23 cellular contexts compared by ENCODE assay signal in the genomic region with DNA sequence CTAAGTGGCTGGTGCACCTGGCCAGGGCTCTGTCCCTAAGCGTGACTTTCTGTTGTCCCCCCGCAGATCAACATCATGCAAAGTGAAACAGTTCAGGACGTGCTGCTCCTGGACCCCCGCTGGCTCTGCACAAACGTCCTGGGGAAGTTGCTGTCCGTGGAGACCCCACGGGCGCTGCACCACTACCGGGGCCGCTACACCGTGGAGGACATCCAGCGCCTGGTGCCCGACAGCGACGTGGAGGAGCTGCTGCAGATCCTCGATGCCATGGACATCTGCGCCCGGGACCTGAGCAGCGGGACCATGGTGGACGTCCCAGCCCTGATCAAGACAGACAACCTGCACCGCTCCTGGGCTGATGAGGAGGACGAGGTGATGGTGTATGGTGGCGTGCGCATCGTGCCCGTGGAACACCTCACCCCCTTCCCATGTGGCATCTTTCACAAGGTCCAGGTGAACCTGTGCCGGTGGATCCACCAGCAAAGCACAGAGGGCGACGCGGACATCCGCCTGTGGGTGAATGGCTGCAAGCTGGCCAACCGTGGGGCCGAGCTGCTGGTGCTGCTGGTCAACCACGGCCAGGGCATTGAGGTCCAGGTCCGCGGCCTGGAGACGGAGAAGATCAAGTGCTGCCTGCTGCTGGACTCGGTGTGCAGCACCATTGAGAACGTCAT. TPM values are rescaled to one million over a fixed set of nuclear protein-coding genes. Genes with fewer than 3 reads are reported as not detected.
A peak's percentile ranks its signal among the peaks of the same experiment; 100 is the strongest.
DNase-seq lines count a peak whose midpoint lies in the region; ATAC-seq, FAIRE-seq and TF ChIP-seq lines count a peak whose summit lies in the region.
"Had no signal": no experiment of that assay in that cellular context is flagged by ENCODE, and none has a peak within 500 bp of the region (broad histone marks: within the 10 kb centered on the region; RNA-seq: fewer than 3 reads in every experiment).

No MANE protein-coding gene starts in this region.

- H3K4me2 ChIP-seq in IMR-90 (ENCODE audit: low read depth, low read length) (no peak overlapping the region), H1 (ENCODE audit: insufficient read depth in 1 of 2, low read depth in 2 of 2, low read length in 2 of 2) (no peak overlapping the region)
- H3K4me2 ChIP-seq: GM23338 had no signal

- H2AFZ ChIP-seq in IMR-90 (replicated peaks; ENCODE audit: low read length, poor library complexity) (peak overlapping the region; percentile 23), H1 (ENCODE audit: low read length) (no peak overlapping the region)
- H2AFZ ChIP-seq: GM23338 had no signal

- no peak for TF ChIP-seq POLR2A in IMR-90 (IDR thresholded peaks at IDR 0.05; ENCODE audit: low read depth, low read length)
- no peak for TF ChIP-seq POLR2A in H1 (IDR thresholded peaks at IDR 0.05; ENCODE audit: control extremely low read depth in 1 of 2, low read depth in 2 of 2, low read length in 2 of 2)

- H3K56ac ChIP-seq in IMR-90 (ENCODE audit: extremely low read depth, insufficient read depth, low read length), result no peak overlapping the region
- H3K56ac ChIP-seq in H1 (replicated peaks; ENCODE audit: insufficient read length, low read depth, low read length), result no peak overlapping the region

- dilution Hi-C loops in IMR-90 (cut with HindIII; ENCODE audit: low sequenced_read_pairs, unreplicated experiment), result no loop called here

- intact Hi-C loops in IMR-90 (cut with micrococcal nuclease) (no loop called here), upper lobe of right lung (cut with DNase I) (no loop called here), sciatic nerve (cut with DNase I) (no loop called here)

- no peaks in the 10 kb centered on the region for H3K23me2 ChIP-seq in H1 (ENCODE audit: low read depth, low read length)

- TF ChIP-seq RAD21 in IMR-90 (IDR thresholded peaks at IDR 0.05; ENCODE audit: low read length), result no peak
- no peak for TF ChIP-seq RAD21 in H1 (IDR thresholded peaks at IDR 0.05 in 1 of 2, conservative IDR thresholded peaks at IDR 0.05 in 1 of 2; ENCODE audit: low read depth in 2 of 2, low read length in 2 of 2)

- no peak for DNase-seq in IMR-90
- DNase-seq in H1 (ENCODE audit: low read depth in 1 of 2, low spot score in 2 of 2), result no peak
- peak; percentile 89 for DNase-seq in mesenteric fat pad (ENCODE audit: low spot score)
- no peak for DNase-seq in upper lobe of right lung
- no peak for DNase-seq in central memory CD4-positive, alpha-beta T cell
- DNase-seq in NCI-H2227 treated with DMSO at 0.1 percent for 48 hours (lab: John Stamatoyannopoulos, UW), result no peak
- no peak for DNase-seq in sciatic nerve (ENCODE audit: low spot score)
- DNase-seq: CD4-positive, alpha-beta T cell; CD8-positive, alpha-beta memory T cell; DMS 273 treated with DMSO at 0.1 percent for 48 hours; DMS79; EL; GDM1; HFFc6 had no signal

- in situ Hi-C loops in IMR-90 (cut with MboI; ENCODE audit: low sequenced_read_pairs), result loop anchor here (25.0 kb wide), 1 partner anchor 856 kb away; no protein-coding TSS in a partner anchor

- 95% methylated on average over 11 of the region's 39 CpGs; no CpG with 5 or more reads in 1 of the 2 experiments for WGBS in IMR-90 (ENCODE audit: extremely low coverage in 2 of 2, insufficient read length in 1 of 2), 2 experiments
- 94% methylated on average over 39 of the region's 39 CpGs; no CpG with 5 or more reads in 1 of the 2 experiments for WGBS in H1 (ENCODE audit: extremely low coverage in 1 of 2, insufficient coverage in 1 of 2, insufficient read length in 1 of 2, insufficient replicate concordance in 2 of 2, low coverage in 1 of 2, low lambda C conversion rate in 2 of 2, missing lambda C conversion rate in 1 of 2), 2 experiments

- no peak overlapping the region for H4K8ac ChIP-seq in IMR-90 (ENCODE audit: low read depth in 2 of 2, low read length in 2 of 2)
- H4K8ac ChIP-seq in H1 (ENCODE audit: extremely low read depth, insufficient read depth, low read length), result no peak overlapping the region; the same call in 1 of the 2 replicates

- no peaks in the 10 kb centered on the region; the same call in 1 of the 2 replicates for H3K4me1 ChIP-seq in IMR-90 (ENCODE audit: control insufficient read depth, insufficient read depth, low read length)
- H3K4me1 ChIP-seq in H1 (replicated peaks in 1 of 4; ENCODE audit: control insufficient read depth in 3 of 4, insufficient read depth in 4 of 4, low read length in 3 of 4), result 0 out of 7 replicates have a peak, but pooled peaks cover 0 to 4% (median 0%) of the 10 kb centered on the region in 4 experiments
- no peaks in the 10 kb centered on the region for H3K4me1 ChIP-seq in upper lobe of right lung

- POLR2A ChIA-PET in IMR-90 (lab: Charles Lee; ENCODE audit: unreplicated experiment), result no interaction called here
- POLR2A ChIA-PET in H1 (lab: Charles Lee; ENCODE audit: partially characterized antibody), result no interaction called here

- H4K20me1 ChIP-seq in IMR-90 (ENCODE audit: insufficient read depth, low read length), result no peaks in the 10 kb centered on the region
- no peaks in the 10 kb centered on the region for H4K20me1 ChIP-seq in H1 (replicated peaks in 1 of 2; ENCODE audit: control insufficient read depth in 1 of 2, insufficient read depth in 2 of 2, low read length in 2 of 2)
- H4K20me1 ChIP-seq: BLaER1 treated with 17β-estradiol and CSF1 and Interleukin-3, amounts not matched to agents 10 nM and 100 nM had no signal

- H4K91ac ChIP-seq in IMR-90 (ENCODE audit: insufficient read depth, low read depth, low read length) (no peak overlapping the region), H1 (replicated peaks; ENCODE audit: insufficient read length, low read length) (no peak overlapping the region)

- H3K79me2 ChIP-seq in H1 (ENCODE audit: control insufficient read depth in 1 of 2, insufficient read depth in 2 of 2, low read length in 2 of 2), result no peaks in the 10 kb centered on the region

- no peak for TF ChIP-seq CTCF in IMR-90 (conservative IDR thresholded peaks at IDR 0.05; ENCODE audit: low read depth, low read length)
- TF ChIP-seq CTCF in H1 (IDR thresholded peaks at IDR 0.05; ENCODE audit: control extremely low read depth in 1 of 3, insufficient read depth in 1 of 3, low read depth in 1 of 3, low read length in 3 of 3), result no peak
- TF ChIP-seq CTCF in upper lobe of right lung (IDR thresholded peaks at IDR 0.05), result no peak

- no peak for TF ChIP-seq EP300 in H1 (IDR thresholded peaks at IDR 0.05; ENCODE audit: borderline replicate concordance in 1 of 2, low read depth in 2 of 2, low read length in 2 of 2)

- H2AK5ac ChIP-seq in IMR-90 (ENCODE audit: low read depth, low read length) (no peak overlapping the region), H1 (ENCODE audit: low read depth, low read length) (no peak overlapping the region)

- no peak for FAIRE-seq in H1 (lab: Jason Lieb, UNC)
- FAIRE-seq: A204.1, D721Med, GM12878, H54 had no signal

- H3K9me3 ChIP-seq in IMR-90 (ENCODE audit: control insufficient read depth, insufficient read depth, low read length) (no peaks in the 10 kb centered on the region), H1 (ENCODE audit: insufficient read depth in 2 of 2, low read depth in 1 of 2, low read length in 1 of 2) (no peaks in the 10 kb centered on the region), upper lobe of right lung (no peaks in the 10 kb centered on the region)
- H3K9me3 ChIP-seq: HAP-1 had no signal

- no peaks in the 10 kb centered on the region for H3K27me3 ChIP-seq in IMR-90 (ENCODE audit: control insufficient read depth, insufficient read depth, low read length)
- H3K27me3 ChIP-seq in H1 (replicated peaks in 1 of 4; ENCODE audit: control insufficient read depth in 3 of 4, extremely low read depth in 1 of 4, insufficient read depth in 3 of 4, low read length in 3 of 4), result no peaks in the 10 kb centered on the region
- H3K27me3 ChIP-seq in upper lobe of right lung, result no peaks in the 10 kb centered on the region
- H3K27me3 ChIP-seq: BLaER1 treated with 17β-estradiol and CSF1 and Interleukin-3, amounts not matched to agents 10 nM and 100 nM had no signal

- no peak overlapping the region for H3K14ac ChIP-seq in IMR-90 (replicated peaks; ENCODE audit: low read depth, low read length)
- H3K14ac ChIP-seq in H1 (ENCODE audit: insufficient read length), result no peak overlapping the region

- no peak overlapping the region for H2BK5ac ChIP-seq in IMR-90 (ENCODE audit: low read depth, low read length, poor library complexity, severe bottlenecking)
- peak overlapping the region; percentile 23; the same call in 1 of the 2 replicates for H2BK5ac ChIP-seq in H1 (ENCODE audit: low read depth, low read length)

- H3K4me3 ChIP-seq in IMR-90 (ENCODE audit: insufficient read depth, low read depth, low read length) (no peak overlapping the region), H1 (ENCODE audit: extremely low read depth in 1 of 4, insufficient read depth in 2 of 4, low read depth in 3 of 4, low read length in 4 of 4) (no peak overlapping the region), upper lobe of right lung (no peak overlapping the region)
- H3K4me3 ChIP-seq: BLaER1 treated with 17β-estradiol and CSF1 and Interleukin-3, amounts not matched to agents 10 nM and 100 nM; GM12878; GM23338; HAP-1 had no signal

- H3K23ac ChIP-seq in IMR-90 (ENCODE audit: low read depth, low read length) (no peak overlapping the region), H1 (ENCODE audit: insufficient read length) (no peak overlapping the region)

- CTCF ChIA-PET in IMR-90 (lab: Yijun Ruan, JAX) (no interaction called here), H1 (lab: Charles Lee; ENCODE audit: partially characterized antibody) (interaction anchor here (1.1 to 1.7 kb wide), 3 partner anchors 12 to 68 kb away, joined by 4 to 5 read pairs (median 5); no protein-coding TSS in a partner anchor)

- BruUV-seq in IMR-90 (replicated peaks; lab: Mats Ljungman, UMichigan), result no TSS peak

- H3K18ac ChIP-seq in IMR-90 (ENCODE audit: low read depth, low read length), result no peak overlapping the region
- no peak overlapping the region for H3K18ac ChIP-seq in H1 (ENCODE audit: extremely low read depth, low read length)

- ATAC-seq in IMR-90 (ENCODE audit: low read depth), result no peak
- peak; percentile 7 for ATAC-seq in upper lobe of right lung
- ATAC-seq in GM18867 (IDR thresholded peaks at IDR 0.05; ENCODE audit: unreplicated experiment), result no peak
- no peak for ATAC-seq in sciatic nerve
- ATAC-seq: GM12878, GM23338 had no signal

- H2BK20ac ChIP-seq in IMR-90 (ENCODE audit: low read depth, low read length) (no peak overlapping the region), H1 (ENCODE audit: low read length) (no peak overlapping the region)

- H3K9ac ChIP-seq in IMR-90 (ENCODE audit: low read depth, low read length), result no peak overlapping the region
- no peak overlapping the region for H3K9ac ChIP-seq in H1 (replicated peaks in 1 of 4; ENCODE audit: extremely low read depth in 1 of 4, low read depth in 3 of 4, low read length in 3 of 4)
- H3K9ac ChIP-seq: BLaER1 treated with 17β-estradiol and CSF1 and Interleukin-3, amounts not matched to agents 10 nM and 100 nM had no signal

- H2BK15ac ChIP-seq in IMR-90 (ENCODE audit: low read depth, low read length), result no peak overlapping the region
- H2BK15ac ChIP-seq in H1 (ENCODE audit: low read length), result no peak overlapping the region

- H2BK12ac ChIP-seq in H1 (ENCODE audit: low read depth, low read length), result no peak overlapping the region

- no peaks in the 10 kb centered on the region for H3K36me3 ChIP-seq in IMR-90 (ENCODE audit: control insufficient read depth, insufficient read depth, low read length)
- H3K36me3 ChIP-seq in H1 (ENCODE audit: control insufficient read depth in 2 of 4, insufficient read depth in 4 of 4, low read length in 3 of 4), result peaks cover 20 to 61% (median 35%) of the 10 kb centered on the region in 4 experiments
- peaks cover 65% of the 10 kb centered on the region for H3K36me3 ChIP-seq in upper lobe of right lung
- H3K36me3 ChIP-seq: HAP-1 had no signal

- no peaks in the 10 kb centered on the region for H3K9me1 ChIP-seq in IMR-90 (ENCODE audit: insufficient read depth, low read length)

- H3K4ac ChIP-seq in IMR-90 (ENCODE audit: low read depth, low read length), result no peak overlapping the region
- no peak overlapping the region for H3K4ac ChIP-seq in H1 (replicated peaks; ENCODE audit: insufficient read length, low read depth, low read length)

- H3K79me1 ChIP-seq in IMR-90 (ENCODE audit: low read depth in 1 of 2, low read length in 2 of 2) (no peaks in the 10 kb centered on the region), H1 (ENCODE audit: low read depth, low read length) (no peaks in the 10 kb centered on the region)

- H2AK9ac ChIP-seq in IMR-90 (replicated peaks; ENCODE audit: low read depth, low read length, poor library complexity), result peak overlapping the region; percentile 79

- H4K5ac ChIP-seq in IMR-90 (ENCODE audit: low read depth, low read length), result no peak overlapping the region
- H4K5ac ChIP-seq in H1 (ENCODE audit: insufficient read length, low read depth, low read length), result no peak overlapping the region

- no peak overlapping the region for H2BK120ac ChIP-seq in IMR-90 (ENCODE audit: low read depth, low read length)
- no peak overlapping the region for H2BK120ac ChIP-seq in H1 (replicated peaks; ENCODE audit: low read depth, low read length)

- H3K27ac ChIP-seq in IMR-90 (ENCODE audit: insufficient read depth, low read length), result no peak overlapping the region
- H3K27ac ChIP-seq in H1 (ENCODE audit: low read depth, low read length), result no peak overlapping the region
- H3K27ac ChIP-seq in upper lobe of right lung, result no peak overlapping the region
- H3K27ac ChIP-seq: 22Rv1 had no signal

RNA-seq across cellular contexts. Expression of a gene that starts 19.7 kb away (rescaled TPM):
- total RNA-seq in IMR-90 (2012; rRNA removed) (57.0 and 89.7 TPM in 2 replicates), mesenteric fat pad (729 TPM), upper lobe of right lung (146 TPM), sciatic nerve (162 TPM)
- polyA plus RNA-seq in IMR-90 (2012; rRNA removed) (104 and 112 TPM in 2 replicates), H1 (2011; rRNA removed) (25.2 and 34.2 TPM in 2 replicates)
- polyA plus RNA-seq in IMR-90 (2012; cell fraction: cytosol; rRNA removed), result 45.3 and 56.3 TPM in 2 replicates
- 13.5 and 55.6 TPM in 2 replicates for polyA plus RNA-seq in IMR-90 (2012; cell fraction: nucleus; rRNA removed; ENCODE audit: low replicate concordance)
- total RNA-seq in H1 (2021; fragmentation: NEBNext Ultra II Directional; extraction: Animal tissue kit (Norgen Biotek cat#: 25700)), result 34.4 and 38.2 TPM in 2 replicates
- polyA plus RNA-seq in H1 (2011; cell fraction: cytosol; rRNA removed), result 59.9 TPM
- polyA plus RNA-seq in H1 (2011; cell fraction: nucleus; rRNA removed), result 22.5 TPM
- 39.3 to 48.8 TPM (median 42.6 TPM) in 4 replicates for polyA plus RNA-seq in H1 (2012, experiment 1 of 2)
- 9.4 TPM for polyA plus RNA-seq in H1 (2012, experiment 2 of 2)
- polyA plus RNA-seq in H1 (2013, experiment 1 of 2), result 54.8 TPM
- 56.7 TPM for polyA plus RNA-seq in H1 (2013, experiment 2 of 2)
- polyA minus RNA-seq in H1 (2011; rRNA and poly(A)+ RNA removed), result 12.0 and 16.1 TPM in 2 replicates
- 11.2 TPM for polyA minus RNA-seq in H1 (2011; cell fraction: cytosol; rRNA and poly(A)+ RNA removed)
- 7.2 TPM for polyA minus RNA-seq in H1 (2011; cell fraction: nucleus; rRNA and poly(A)+ RNA removed)
